ENCODE assay signal across 24 cellular contexts in the genomic region with DNA sequence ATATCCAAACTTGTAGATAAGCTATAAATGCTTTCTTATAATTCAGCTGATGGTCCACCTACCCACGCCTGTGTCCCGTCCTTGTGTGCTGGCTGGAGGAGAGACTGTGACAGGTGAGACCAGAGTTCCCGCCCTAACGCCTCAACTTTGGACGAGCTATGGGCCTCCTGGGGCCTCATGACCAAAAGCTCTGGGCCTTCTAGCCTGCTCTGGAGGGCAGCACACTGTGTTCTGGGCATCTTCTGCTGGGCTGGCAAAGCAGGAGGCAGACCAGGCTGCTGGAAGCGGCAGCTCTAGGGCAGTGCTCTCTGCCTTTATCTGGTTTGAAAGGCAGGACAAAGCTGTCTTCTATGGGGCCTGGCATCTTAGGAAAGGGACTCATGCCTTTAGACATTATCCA. TPM values are rescaled to one million over a fixed set of nuclear protein-coding genes. Genes with fewer than 3 reads are reported as not detected.
"Had no signal": no experiment of that assay in that cellular context is flagged by ENCODE, and none has a peak within 500 bp of the region (broad histone marks: within the 10 kb centered on the region; RNA-seq: fewer than 3 reads in every experiment).

No MANE protein-coding gene starts in this region.

- H3K27me3 ChIP-seq: esophagus squamous epithelium, right atrium auricular region, testis, tibial artery had no signal

- FAIRE-seq: endometrium had no signal

- H3K4me1 ChIP-seq: prostate gland, right atrium auricular region, tibial artery had no signal

- H3K4me3 ChIP-seq: esophagus squamous epithelium, prostate gland, right atrium auricular region, smooth muscle cell, testis, tibial artery had no signal

- H3K9me3 Mint-ChIP-seq: central memory CD8-positive, alpha-beta T cell; effector memory CD8-positive, alpha-beta T cell; immature natural killer cell; natural killer cell; type B pancreatic cell had no signal

- H3K27ac ChIP-seq: esophagus squamous epithelium, prostate gland, right atrium auricular region, testis, tibial artery had no signal

- H3K4me2 ChIP-seq: smooth muscle cell had no signal

- H3K36me3 ChIP-seq: esophagus squamous epithelium, prostate gland, right atrium auricular region, tibial artery had no signal

- H3K9me3 ChIP-seq: esophagus squamous epithelium, prostate gland, right atrium auricular region, testis, tibial artery had no signal

- H3K4me3 Mint-ChIP-seq: central memory CD8-positive, alpha-beta T cell; effector memory CD8-positive, alpha-beta T cell; immature natural killer cell; natural killer cell; type B pancreatic cell had no signal

- H3K4me1 Mint-ChIP-seq: central memory CD8-positive, alpha-beta T cell; immature natural killer cell; natural killer cell had no signal

- ATAC-seq: effector memory CD8-positive, alpha-beta T cell; natural killer cell; sciatic nerve had no signal

- H3K36me3 Mint-ChIP-seq: immature natural killer cell, natural killer cell, type B pancreatic cell had no signal

- DNase-seq: cortex of kidney; effector memory CD8-positive, alpha-beta T cell; erythroblast; esophagus squamous epithelium; foreskin melanocyte; immature natural killer cell; islet precursor cell; natural killer cell; stimulated activated CD4-positive, alpha-beta T cell treated with anti-CD3 and anti-CD28 coated beads, Interleukin-12 subunit alpha, Interleukin-12 subunit beta, amount 100 ng/mL, for 4 hours; stimulated activated CD4-positive, alpha-beta T cell treated with anti-CD3 and anti-CD28 coated beads, Interleukin-1b, Interleukin-23, amount 100 ng/mL, for 48 hours; stimulated activated CD4-positive, alpha-beta T cell treated with anti-CD3 and anti-CD28 coated beads, Interleukin-4, amount 100 ng/mL, for 1 hour; stimulated activated CD8-positive, alpha-beta memory T cell treated with anti-CD3 and anti-CD28 coated beads, Interleukin-4, amount 100 ng/mL, for 48 hours; stimulated activated naive CD4-positive, alpha-beta T cell treated with Interleukin-2 at 50 U/mL for 16 hours; testis; tibial artery had no signal

- H3K27ac Mint-ChIP-seq: effector memory CD8-positive, alpha-beta T cell; immature natural killer cell; natural killer cell; type B pancreatic cell had no signal

RNA-seq across cellular contexts. Expression of gene PAX8, which starts 26.0 kb away (rescaled TPM):
- total RNA-seq: osteocyte, smooth muscle cell had no signal
- polyA plus RNA-seq: neural cell, smooth muscle cell had no signal
